In genomic region chr7:144238530-144239082, GRCh38 we compare ENCODE assay signal across 14 cellular contexts. TPM values are rescaled to one million over a fixed set of nuclear protein-coding genes. Genes with fewer than 3 reads are reported as not detected.
"Had no signal": no experiment of that assay in that cellular context is flagged by ENCODE, and none has a peak within 500 bp of the region (broad histone marks: within the 10 kb centered on the region; RNA-seq: fewer than 3 reads in every experiment).

No MANE protein-coding gene starts in this region.

RNA-seq across cellular contexts. Expression of gene OR2A42, which starts 0.8 kb away (rescaled TPM):
- total RNA-seq: activated CD4-positive, alpha-beta memory T cell treated with anti-CD3 and anti-CD28 coated beads for 36 hours; activated CD4-positive, alpha-beta T cell treated with anti-CD3 and anti-CD28 coated beads for 36 hours; activated CD4-positive, alpha-beta T cell treated with anti-CD3 and anti-CD28 coated beads, Interleukin-2, amount 10 ng/mL, durations not matched to agents 24 days and 14 days; activated CD8-positive, alpha-beta memory T cell treated with anti-CD3 and anti-CD28 coated beads for 36 hours; activated CD8-positive, alpha-beta T cell treated with anti-CD3 and anti-CD28 coated beads, Interleukin-2, amount 10 ng/mL, durations not matched to agents 7 days and 5 days; activated naive CD4-positive, alpha-beta T cell treated with anti-CD3 and anti-CD28 coated beads, Interleukin-2, amount 50 U/mL, for 72 hours; activated naive CD8-positive, alpha-beta T cell treated with anti-CD3 and anti-CD28 coated beads, Interleukin-2, amount 10 ng/mL, durations not matched to agents 7 days and 5 days; activated T-cell treated with anti-CD3 and anti-CD28 coated beads, Interleukin-2, amount 50 U/mL, for 72 hours; astrocyte; bronchial epithelial cell; cardiac septum; glomerular endothelial cell had no signal

RNA-seq across cellular contexts. Expression of gene OR2A7, which starts 26.0 kb away (rescaled TPM):
- total RNA-seq: cardiac septum had no signal

RNA-seq across cellular contexts. Expression of gene CTAGE8, which starts 30.5 kb away (rescaled TPM):
- total RNA-seq: cardiac septum, cerebellum, glomerular endothelial cell had no signal

RNA-seq across cellular contexts. Expression of gene ARHGEF35, which starts 43.0 kb away (rescaled TPM):
- total RNA-seq: glomerular endothelial cell had no signal

RNA-seq across cellular contexts. Expression of gene CTAGE4, which starts 55.3 kb away (rescaled TPM):
- total RNA-seq: glomerular endothelial cell had no signal
- polyA plus RNA-seq: fibroblast of lung had no signal
